ENCODE assay signal across 15 cellular contexts in genomic region chr9:114196117-114196516, GRCh38. TPM values are rescaled to one million over a fixed set of nuclear protein-coding genes. Genes with fewer than 3 reads are reported as not detected.
DNase-seq lines count a peak whose midpoint lies in the region; ATAC-seq and TF ChIP-seq lines count a peak whose summit lies in the region.
"Had no signal": no experiment of that assay in that cellular context is flagged by ENCODE, and none has a peak within 500 bp of the region (broad histone marks: within the 10 kb centered on the region; RNA-seq: fewer than 3 reads in every experiment).

No MANE protein-coding gene starts in this region.

- peak overlapping the region; percentile 62 for H3K27ac ChIP-seq in WERI-Rb-1
- no peak overlapping the region for H3K27ac ChIP-seq in osteoblast (ENCODE audit: low read depth, low read length)
- H3K27ac ChIP-seq: 22Rv1 had no signal

- H2AFZ ChIP-seq in osteoblast (ENCODE audit: low read length): no peak overlapping the region
- H2AFZ ChIP-seq: GM23338 had no signal

- TF ChIP-seq CTCF in WERI-Rb-1 (IDR thresholded peaks at IDR 0.05; ENCODE audit: low read depth, low read length): no peak
- TF ChIP-seq CTCF in osteoblast (IDR thresholded peaks at IDR 0.05; ENCODE audit: extremely low read depth, low read depth, low read length): no peak

- no peaks in the 10 kb centered on the region for H4K20me1 ChIP-seq in osteoblast (ENCODE audit: insufficient read depth, low read length)

- peaks cover 57% of the 10 kb centered on the region for H3K36me3 ChIP-seq in WERI-Rb-1
- peaks cover 4% of the 10 kb centered on the region for H3K36me3 ChIP-seq in osteoblast (ENCODE audit: insufficient read depth, low read length)

- H3K9me3 ChIP-seq in WERI-Rb-1 (ENCODE audit: severe bottlenecking) (no peaks in the 10 kb centered on the region), osteoblast (ENCODE audit: low read depth, low read length) (no peaks in the 10 kb centered on the region)

- H3K27me3 ChIP-seq in WERI-Rb-1 (ENCODE audit: insufficient read depth, low read depth, severe bottlenecking): no peaks in the 10 kb centered on the region
- no peaks in the 10 kb centered on the region for H3K27me3 ChIP-seq in osteoblast (ENCODE audit: insufficient read depth, low read length)

- ATAC-seq in left ventricle myocardium superior: no peak
- no peak for ATAC-seq in Right ventricle myocardium inferior
- ATAC-seq in HG02973 (IDR thresholded peaks at IDR 0.05; ENCODE audit: unreplicated experiment): no peak
- ATAC-seq: GM23338, HCT116 had no signal

- H3K4me3 ChIP-seq in WERI-Rb-1 (ENCODE audit: low read depth, low read length) (no peak overlapping the region), osteoblast (ENCODE audit: insufficient read depth, low read length) (no peak overlapping the region)
- H3K4me3 ChIP-seq: GM23338 had no signal

- DNase-seq in left ventricle myocardium superior (peak; percentile 6), Right ventricle myocardium inferior (ENCODE audit: missing footprints) (no peak), WERI-Rb-1 (no peak), osteoblast (ENCODE audit: insufficient read length, low spot score, missing footprints) (peak; percentile 23), SW480 (ENCODE audit: low spot score) (no peak)
- DNase-seq: C1 segment of cervical spinal cord; CD4-positive, alpha-beta memory T cell; COR-L47; DMS153; DND-41; H9 had no signal

- H3K4me2 ChIP-seq in osteoblast (ENCODE audit: insufficient read depth, low read length): no peak overlapping the region
- H3K4me2 ChIP-seq: GM23338 had no signal

- no peaks in the 10 kb centered on the region for H3K4me1 ChIP-seq in osteoblast (ENCODE audit: insufficient read depth, low read length)

- intact Hi-C loops in left ventricle myocardium superior (cut with micrococcal nuclease): no loop called here
- intact Hi-C loops in Right ventricle myocardium inferior (cut with DNase I): no loop called here

- H3K79me2 ChIP-seq in osteoblast (ENCODE audit: insufficient read depth, low read length): no peaks in the 10 kb centered on the region

RNA-seq across cellular contexts. Expression of gene COL27A1, which starts 40.8 kb away (rescaled TPM):
- 11.0 TPM for total RNA-seq in left ventricle myocardium superior
- total RNA-seq in Right ventricle myocardium inferior: 9.8 TPM
- 10.1 and 11.8 TPM in 2 replicates for total RNA-seq in osteoblast

Comparison
In these comparisons a context has a peak if more than half of its experiments do, and no peak if none do; other contexts are left out.
1. DNase-seq: peak in left ventricle myocardium superior (single experiment) and osteoblast (single experiment); none in Right ventricle myocardium inferior (single experiment), WERI-Rb-1 (single experiment) and SW480 (single experiment).